Comparison of ENCODE assay signal across 1 cellular context in the genomic region with DNA sequence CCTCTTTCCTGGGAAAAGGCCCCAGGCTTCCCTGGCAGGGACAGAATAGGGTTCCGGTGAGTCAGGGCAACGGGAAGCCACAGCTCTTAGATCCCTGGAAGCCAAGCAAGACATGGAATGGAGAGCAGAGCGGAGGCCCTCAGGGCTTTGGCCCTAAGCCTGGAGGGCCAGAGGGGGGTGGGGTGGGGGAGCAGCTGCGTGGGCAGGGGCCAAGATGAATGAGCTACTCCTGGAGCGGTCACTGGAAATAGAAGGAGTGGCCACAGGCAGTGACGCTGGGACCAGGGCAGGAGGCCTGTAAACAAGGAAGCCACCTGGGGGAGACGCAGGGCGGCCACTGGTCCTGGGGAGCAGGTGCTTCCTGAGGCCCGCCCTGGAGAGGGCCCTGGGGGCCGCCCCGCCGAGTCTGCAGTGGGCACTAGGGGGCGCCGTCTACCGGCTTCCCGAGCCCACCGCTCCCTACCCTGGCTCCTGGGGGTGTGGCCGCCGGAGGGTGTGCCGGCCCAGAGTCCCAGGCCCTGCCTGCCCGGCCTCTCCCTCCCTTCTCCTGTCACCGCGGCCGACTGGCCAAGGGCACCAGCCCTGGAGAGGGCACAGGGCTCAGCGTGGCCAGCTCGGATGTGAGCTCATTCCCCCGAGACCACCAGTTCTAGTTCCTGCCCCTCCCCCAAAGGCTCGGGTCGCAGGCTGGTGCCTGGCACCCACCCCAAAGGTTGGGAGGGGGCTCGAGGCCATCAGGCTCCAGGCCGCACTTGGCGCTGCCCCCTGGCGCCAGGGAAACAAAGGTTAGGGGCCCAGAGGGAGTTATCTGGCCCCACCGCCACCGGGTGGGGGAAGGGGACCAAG.
TF ChIP-seq lines count a peak whose summit lies in the region.

No MANE protein-coding gene starts in this region.

TF ChIP-seq in GM12878, 131 proteins besides CTCF, POLR2A, EP300 and RAD21 (continued from another document):
- no peak for TF ChIP-seq ASH2L (IDR thresholded peaks at IDR 0.05; ENCODE audit: borderline replicate concordance, low read depth)
- TF ChIP-seq CHD1 (IDR thresholded peaks at IDR 0.05; ENCODE audit: low read depth, low read length), result no peak
- no peak for TF ChIP-seq BCL11A (IDR thresholded peaks at IDR 0.05; ENCODE audit: low read depth, low read length)
- TF ChIP-seq GABPA (IDR thresholded peaks at IDR 0.05; ENCODE audit: low read depth), result no peak
- peak; percentile 19 for TF ChIP-seq RELA (IDR thresholded peaks at IDR 0.05; ENCODE audit: borderline replicate concordance, partially characterized antibody)
- no peak for TF ChIP-seq USF1 (IDR thresholded peaks at IDR 0.05; ENCODE audit: borderline replicate concordance, extremely low read length, insufficient read depth, low read depth, low read length)
- no peak for TF ChIP-seq MYB (IDR thresholded peaks at IDR 0.05; ENCODE audit: borderline replicate concordance, low read depth, low read length)
- TF ChIP-seq, protein P1, sequence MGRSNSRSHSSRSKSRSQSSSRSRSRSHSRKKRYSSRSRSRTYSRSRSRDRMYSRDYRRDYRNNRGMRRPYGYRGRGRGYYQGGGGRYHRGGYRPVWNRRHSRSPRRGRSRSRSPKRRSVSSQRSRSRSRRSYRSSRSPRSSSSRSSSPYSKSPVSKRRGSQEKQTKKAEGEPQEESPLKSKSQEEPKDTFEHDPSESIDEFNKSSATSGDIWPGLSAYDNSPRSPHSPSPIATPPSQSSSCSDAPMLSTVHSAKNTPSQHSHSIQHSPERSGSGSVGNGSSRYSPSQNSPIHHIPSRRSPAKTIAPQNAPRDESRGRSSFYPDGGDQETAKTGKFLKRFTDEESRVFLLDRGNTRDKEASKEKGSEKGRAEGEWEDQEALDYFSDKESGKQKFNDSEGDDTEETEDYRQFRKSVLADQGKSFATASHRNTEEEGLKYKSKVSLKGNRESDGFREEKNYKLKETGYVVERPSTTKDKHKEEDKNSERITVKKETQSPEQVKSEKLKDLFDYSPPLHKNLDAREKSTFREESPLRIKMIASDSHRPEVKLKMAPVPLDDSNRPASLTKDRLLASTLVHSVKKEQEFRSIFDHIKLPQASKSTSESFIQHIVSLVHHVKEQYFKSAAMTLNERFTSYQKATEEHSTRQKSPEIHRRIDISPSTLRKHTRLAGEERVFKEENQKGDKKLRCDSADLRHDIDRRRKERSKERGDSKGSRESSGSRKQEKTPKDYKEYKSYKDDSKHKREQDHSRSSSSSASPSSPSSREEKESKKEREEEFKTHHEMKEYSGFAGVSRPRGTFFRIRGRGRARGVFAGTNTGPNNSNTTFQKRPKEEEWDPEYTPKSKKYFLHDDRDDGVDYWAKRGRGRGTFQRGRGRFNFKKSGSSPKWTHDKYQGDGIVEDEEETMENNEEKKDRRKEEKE (IDR thresholded peaks at IDR 0.05), result no peak
- 0 out of 2 replicates have a peak, but pooled peaks have one; percentile 44 for TF ChIP-seq SIN3A (IDR thresholded peaks at IDR 0.05; ENCODE audit: low read depth, low read length)
- peak; percentile 72 for TF ChIP-seq LARP7 (IDR thresholded peaks at IDR 0.05)
- TF ChIP-seq CBFB (IDR thresholded peaks at IDR 0.05; ENCODE audit: low read depth), result no peak
- no peak for TF ChIP-seq RCOR1 (conservative IDR thresholded peaks at IDR 0.05; ENCODE audit: low read depth, low read length)
- 0 out of 2 replicates have a peak, but pooled peaks have one; percentile 30 for TF ChIP-seq EED (IDR thresholded peaks at IDR 0.05; ENCODE audit: low read depth)
- TF ChIP-seq HCFC1 (IDR thresholded peaks at IDR 0.05; ENCODE audit: low read length), result no peak
- TF ChIP-seq ATF3 (IDR thresholded peaks at IDR 0.05; ENCODE audit: borderline replicate concordance, extremely low read depth, low read depth, low read length), result no peak
- no peak for TF ChIP-seq JUND (IDR thresholded peaks at IDR 0.05; ENCODE audit: low read depth, low read length)
- TF ChIP-seq IKZF2 (IDR thresholded peaks at IDR 0.05), result no peak
- peak; percentile 75 for TF ChIP-seq IKZF1 (conservative IDR thresholded peaks at IDR 0.05)
- TF ChIP-seq MXI1 (IDR thresholded peaks at IDR 0.05; ENCODE audit: low read depth, low read length), result peak; percentile 43; the same call in 1 of the 2 replicates
- no peak for TF ChIP-seq NFYA (IDR thresholded peaks at IDR 0.05; ENCODE audit: borderline replicate concordance, low read depth, low read length)
- TF ChIP-seq CREB1 (IDR thresholded peaks at IDR 0.05; ENCODE audit: low read depth), result 0 out of 2 replicates have a peak, but pooled peaks have one; percentile 33
- no peak for TF ChIP-seq SKIL (IDR thresholded peaks at IDR 0.05; ENCODE audit: low read depth, poor library complexity, severe bottlenecking)
- TF ChIP-seq ZNF207 (IDR thresholded peaks at IDR 0.05; ENCODE audit: borderline replicate concordance), result no peak
- TF ChIP-seq TCF12 (IDR thresholded peaks at IDR 0.05; ENCODE audit: low read depth, low read length), result peak; percentile 87
- TF ChIP-seq MAX (IDR thresholded peaks at IDR 0.05; ENCODE audit: low read depth, low read length), result no peak
- TF ChIP-seq NR2C2 (IDR thresholded peaks at IDR 0.05; ENCODE audit: borderline replicate concordance, control insufficient read depth, insufficient read length, low read depth), result no peak
- no peak for TF ChIP-seq FOXM1 (IDR thresholded peaks at IDR 0.05; ENCODE audit: low read depth, low read length)
- no peak for TF ChIP-seq PAX8 (IDR thresholded peaks at IDR 0.05)
- no peak for TF ChIP-seq POLR2AphosphoS2 (IDR thresholded peaks at IDR 0.05; ENCODE audit: low read depth, low read length)
